ENCODE assay signal across 1 cellular context in genomic region chr10:133189726-133190125, GRCh38.
TF ChIP-seq lines count a peak whose summit lies in the region.

No MANE protein-coding gene starts in this region.

TF ChIP-seq in HepG2, 621 proteins besides CTCF, POLR2A, EP300 and RAD21:
- no peak for TF ChIP-seq EED (CRISPR knock-in tag; IDR thresholded peaks at IDR 0.05)
- TF ChIP-seq ZNF512 (CRISPR knock-in tag; IDR thresholded peaks at IDR 0.05): no peak
- TF ChIP-seq SRF (IDR thresholded peaks at IDR 0.05; ENCODE audit: low read depth, low read length): no peak
- no peak for TF ChIP-seq TBP (CRISPR knock-in tag; IDR thresholded peaks at IDR 0.05)
- no peak for TF ChIP-seq SMARCE1 (IDR thresholded peaks at IDR 0.05; ENCODE audit: borderline replicate concordance)
- TF ChIP-seq ATAD3A (CRISPR knock-in tag; IDR thresholded peaks at IDR 0.05): no peak
- no peak for TF ChIP-seq RFXANK (CRISPR knock-in tag; IDR thresholded peaks at IDR 0.05)
- TF ChIP-seq SSRP1 (CRISPR knock-in tag; IDR thresholded peaks at IDR 0.05): no peak
- TF ChIP-seq NR2C2 (CRISPR knock-in tag; IDR thresholded peaks at IDR 0.05; ENCODE audit: borderline replicate concordance): no peak
- no peak for TF ChIP-seq ZNF704 (CRISPR knock-in tag; IDR thresholded peaks at IDR 0.05; ENCODE audit: borderline replicate concordance)
